10 cellular contexts compared by ENCODE assay signal in the genomic region with DNA sequence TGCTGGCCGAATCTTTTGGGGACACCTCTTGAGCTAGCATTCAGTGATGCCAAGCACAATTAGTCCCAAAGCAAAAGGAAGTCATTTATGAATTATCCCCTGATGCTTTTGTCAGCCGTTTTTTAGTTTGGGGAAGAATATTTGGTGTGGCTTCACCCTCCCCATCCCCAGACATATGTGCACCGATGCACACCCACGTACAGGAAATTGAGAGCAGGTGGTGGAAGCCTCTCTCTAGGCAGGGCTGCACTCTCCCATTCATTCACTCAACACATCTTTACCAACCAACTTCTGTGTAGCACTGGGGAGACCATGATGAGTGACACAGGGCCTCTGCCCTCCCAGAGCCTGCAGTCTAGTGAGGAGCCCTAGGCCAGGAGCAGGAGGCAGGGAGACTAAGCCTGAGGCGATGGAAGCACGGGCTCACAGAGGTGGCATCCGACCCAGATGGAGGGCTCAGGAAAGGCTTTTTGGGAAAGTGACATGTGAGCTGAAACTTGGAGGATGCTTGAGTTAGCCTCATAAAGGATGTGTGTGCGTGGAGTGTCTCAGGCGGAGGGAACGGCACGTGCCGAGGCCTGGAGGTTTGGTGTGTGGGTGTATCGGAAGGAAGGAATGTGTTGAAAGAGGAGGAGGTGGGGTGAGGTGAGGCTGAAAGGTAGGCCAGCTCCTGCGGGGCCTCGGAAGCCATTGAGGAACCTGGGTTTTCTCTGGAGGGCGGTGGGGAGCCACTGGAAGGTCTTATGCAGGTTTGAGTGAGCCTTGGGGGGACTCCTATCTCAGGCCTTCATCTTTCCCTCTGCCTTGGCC. TPM values are rescaled to one million over a fixed set of nuclear protein-coding genes. Genes with fewer than 3 reads are reported as not detected.
DNase-seq lines count a peak whose midpoint lies in the region; ATAC-seq and TF ChIP-seq lines count a peak whose summit lies in the region.
"Had no signal": no experiment of that assay in that cellular context is flagged by ENCODE, and none has a peak within 500 bp of the region (broad histone marks: within the 10 kb centered on the region; RNA-seq: fewer than 3 reads in every experiment).

No MANE protein-coding gene starts in this region.

- no peak for TF ChIP-seq CTCF in CD8-positive, alpha-beta T cell (IDR thresholded peaks at IDR 0.05)
- TF ChIP-seq CTCF in HFF-Myc (IDR thresholded peaks at IDR 0.05; ENCODE audit: low read depth, low read length, missing control alignments) (no peak), brain microvascular endothelial cell (IDR thresholded peaks at IDR 0.05; ENCODE audit: low read depth, low read length, missing control alignments) (no peak), HFFc6 (IDR thresholded peaks at IDR 0.05) (no peak)

- in situ Hi-C loops in brain microvascular endothelial cell (cut with HindIII; ENCODE audit: low pct_ligation_motif_present, low sequenced_read_pairs) = no loop called here

- H3K27me3 ChIP-seq in CD8-positive, alpha-beta T cell (ENCODE audit: insufficient read depth, low read length) = no peaks in the 10 kb centered on the region
- H3K27me3 ChIP-seq in brain microvascular endothelial cell (replicated peaks) = no peaks in the 10 kb centered on the region
- H3K27me3 ChIP-seq: foreskin keratinocyte had no signal

- H3K36me3 ChIP-seq in CD8-positive, alpha-beta T cell (ENCODE audit: insufficient read depth, low read length) = peaks cover 2% of the 10 kb centered on the region
- no peaks in the 10 kb centered on the region for H3K36me3 ChIP-seq in brain microvascular endothelial cell (replicated peaks)

- H3K36me3 Mint-ChIP-seq in CD8-positive, alpha-beta T cell = peaks cover 43% of the 10 kb centered on the region
- H3K36me3 Mint-ChIP-seq in activated CD4-positive, alpha-beta memory T cell treated with anti-CD3 and anti-CD28 coated beads, Interleukin-2, amount 10 ng/mL, durations not matched to agents 7 days and 5 days (ENCODE audit: low read depth) = no peaks in the 10 kb centered on the region
- no peaks in the 10 kb centered on the region for H3K36me3 Mint-ChIP-seq in HFFc6 (ENCODE audit: low read depth)

- H3K9me3 ChIP-seq in CD8-positive, alpha-beta T cell (ENCODE audit: low read length) = no peaks in the 10 kb centered on the region

- intact Hi-C loops in CD8-positive, alpha-beta T cell (cut with DNase I, micrococcal nuclease) = loop anchor here in 1 of 2 experiments (2.0 kb wide), 1 partner anchor 13 kb away; no protein-coding TSS in a partner anchor

- no peaks in the 10 kb centered on the region for H3K9me3 Mint-ChIP-seq in CD8-positive, alpha-beta T cell
- no peaks in the 10 kb centered on the region for H3K9me3 Mint-ChIP-seq in activated CD4-positive, alpha-beta memory T cell treated with anti-CD3 and anti-CD28 coated beads, Interleukin-2, amount 10 ng/mL, durations not matched to agents 7 days and 5 days
- H3K9me3 Mint-ChIP-seq in HFFc6 = no peaks in the 10 kb centered on the region

- peaks cover 56% of the 10 kb centered on the region for H3K4me1 ChIP-seq in CD8-positive, alpha-beta T cell (ENCODE audit: insufficient read depth, low read length)
- H3K4me1 ChIP-seq: foreskin keratinocyte had no signal

- peak; percentile 91 for ATAC-seq in CD8-positive, alpha-beta T cell
- ATAC-seq in GM19324 (IDR thresholded peaks at IDR 0.05; ENCODE audit: low FRiP score, unreplicated experiment) = no peak
- ATAC-seq: foreskin keratinocyte had no signal

- POLR2A ChIA-PET in CD8-positive, alpha-beta T cell (lab: Charles Lee) = interaction anchor here (1.3 to 4.5 kb wide), 4 partner anchors 9 to 36 kb away, joined by 3 to 26 read pairs (median 5); no protein-coding TSS in a partner anchor
- POLR2A ChIA-PET in activated CD4-positive, alpha-beta memory T cell treated with anti-CD3 and anti-CD28 coated beads, Interleukin-2, amount 10 ng/mL, durations not matched to agents 7 days and 5 days (lab: Charles Lee) = interaction anchor here (0.6 to 1.3 kb wide), 6 partner anchors 9 to 57 kb away, joined by 3 to 7 read pairs (median 3); no protein-coding TSS in a partner anchor

- CTCF ChIA-PET in CD8-positive, alpha-beta T cell (lab: Charles Lee) = interaction anchor here (0.7 to 3.5 kb wide), 7 partner anchors 10 to 178 kb away, joined by 3 to 16 read pairs (median 4); no protein-coding TSS in a partner anchor
- CTCF ChIA-PET in activated CD4-positive, alpha-beta memory T cell treated with anti-CD3 and anti-CD28 coated beads, Interleukin-2, amount 10 ng/mL, durations not matched to agents 7 days and 5 days (lab: Charles Lee) = interaction anchor here (0.5 kb wide), 1 partner anchor 679 kb away, joined by 3 read pairs; no protein-coding TSS in a partner anchor

- peak overlapping the region; percentile 75 for H3K4me3 Mint-ChIP-seq in CD8-positive, alpha-beta T cell
- H3K4me3 Mint-ChIP-seq in activated CD4-positive, alpha-beta memory T cell treated with anti-CD3 and anti-CD28 coated beads, Interleukin-2, amount 10 ng/mL, durations not matched to agents 7 days and 5 days = no peak overlapping the region
- H3K4me3 Mint-ChIP-seq in HFFc6 = no peak overlapping the region

- peak in 3 of 7 experiments; percentile 29 to 58 (median 38) for DNase-seq in CD8-positive, alpha-beta T cell
- DNase-seq in HFF-Myc (ENCODE audit: extremely low read depth, low read depth) (peak; percentile 40), mesenteric fat pad (ENCODE audit: low spot score) (peak; percentile 67), NCI-H187 (lab: John Stamatoyannopoulos, UW) (no peak), brain microvascular endothelial cell (no peak), HFFc6 (no peak)
- no peak for DNase-seq in activated CD4-positive, alpha-beta memory T cell treated with anti-CD3 and anti-CD28 coated beads, Interleukin-2, amount 10 ng/mL, durations not matched to agents 7 days and 5 days
- DNase-seq: foreskin keratinocyte, NCI-H2107 had no signal

- H3K27ac ChIP-seq in CD8-positive, alpha-beta T cell (ENCODE audit: low read depth, low read length) = peak overlapping the region; percentile 19
- no peak overlapping the region for H3K27ac ChIP-seq in brain microvascular endothelial cell
- H3K27ac ChIP-seq: foreskin keratinocyte had no signal

- H3K27me3 Mint-ChIP-seq in CD8-positive, alpha-beta T cell (ENCODE audit: low read depth) = no peaks in the 10 kb centered on the region
- H3K27me3 Mint-ChIP-seq in activated CD4-positive, alpha-beta memory T cell treated with anti-CD3 and anti-CD28 coated beads, Interleukin-2, amount 10 ng/mL, durations not matched to agents 7 days and 5 days = no peaks in the 10 kb centered on the region
- H3K27me3 Mint-ChIP-seq in HFFc6 (ENCODE audit: insufficient read depth) = peaks cover 1% of the 10 kb centered on the region

- peak overlapping the region; percentile 98 for H3K27ac Mint-ChIP-seq in CD8-positive, alpha-beta T cell
- H3K27ac Mint-ChIP-seq in activated CD4-positive, alpha-beta memory T cell treated with anti-CD3 and anti-CD28 coated beads, Interleukin-2, amount 10 ng/mL, durations not matched to agents 7 days and 5 days = peak overlapping the region; percentile 64
- H3K27ac Mint-ChIP-seq in HFFc6 = no peak overlapping the region

- H3K4me1 Mint-ChIP-seq in CD8-positive, alpha-beta T cell (ENCODE audit: low read depth) = peaks cover 68% of the 10 kb centered on the region
- H3K4me1 Mint-ChIP-seq in activated CD4-positive, alpha-beta memory T cell treated with anti-CD3 and anti-CD28 coated beads, Interleukin-2, amount 10 ng/mL, durations not matched to agents 7 days and 5 days = peaks cover 31% of the 10 kb centered on the region
- peaks cover 17% of the 10 kb centered on the region for H3K4me1 Mint-ChIP-seq in HFFc6 (ENCODE audit: low read depth)

- peak overlapping the region; percentile 3 for H3K4me3 ChIP-seq in CD8-positive, alpha-beta T cell (ENCODE audit: low read depth, low read length)
- H3K4me3 ChIP-seq in HFF-Myc (replicated peaks; ENCODE audit: low read depth, low read length) (no peak overlapping the region), brain microvascular endothelial cell (ENCODE audit: low read depth, low read length) (no peak overlapping the region)

RNA-seq across cellular contexts. Expression of a gene that starts 43.8 kb away (rescaled TPM):
- total RNA-seq in CD8-positive, alpha-beta T cell = 10 to 100 TPM; 82.6 to 87.2 TPM
- total RNA-seq in activated CD4-positive, alpha-beta memory T cell treated with anti-CD3 and anti-CD28 coated beads, Interleukin-2, amount 10 ng/mL, durations not matched to agents 7 days and 5 days = 100 to 1,000 TPM; 112 to 115 TPM
- 61.1 TPM for total RNA-seq in mesenteric fat pad
- total RNA-seq in HFFc6 (2021; fragmentation: NEBNext Ultra II Directional; extraction: Animal tissue kit (Norgen Biotek cat#: 25700)) = 10 to 100 TPM; 55.9 to 85.0 (median 76.5) TPM

RNA-seq across cellular contexts. Expression of a gene that starts 44.1 kb away (rescaled TPM):
- total RNA-seq in CD8-positive, alpha-beta T cell = 10 to 100 TPM; 22.4 to 23.2 TPM
- 10 to 100 TPM; 34.1 to 39.3 TPM for total RNA-seq in activated CD4-positive, alpha-beta memory T cell treated with anti-CD3 and anti-CD28 coated beads, Interleukin-2, amount 10 ng/mL, durations not matched to agents 7 days and 5 days
- 26.0 TPM for total RNA-seq in mesenteric fat pad
- total RNA-seq in HFFc6 (2021; fragmentation: NEBNext Ultra II Directional; extraction: Animal tissue kit (Norgen Biotek cat#: 25700)) = 10 to 100 TPM; 38.8 to 51.9 (median 47.7) TPM

RNA-seq across cellular contexts. Expression of a gene that starts 49.6 kb away (rescaled TPM):
- total RNA-seq in CD8-positive, alpha-beta T cell = 1 to 10 TPM; 5.7 to 6.8 TPM
- 1 to 10 TPM; 4.6 to 4.8 TPM for total RNA-seq in activated CD4-positive, alpha-beta memory T cell treated with anti-CD3 and anti-CD28 coated beads, Interleukin-2, amount 10 ng/mL, durations not matched to agents 7 days and 5 days
- total RNA-seq in mesenteric fat pad = 60.1 TPM
- 10 to 100 TPM; 13.0 to 29.6 (median 23.3) TPM for total RNA-seq in HFFc6 (2021; fragmentation: NEBNext Ultra II Directional; extraction: Animal tissue kit (Norgen Biotek cat#: 25700))

Comparison
In these comparisons a context has a peak if more than half of its experiments do, and no peak if none do; other contexts are left out.
1. DNase-seq: peak in HFF-Myc (single experiment) and mesenteric fat pad (single experiment); none in activated CD4-positive, alpha-beta memory T cell treated with anti-CD3 and anti-CD28 coated beads, Interleukin-2, amount 10 ng/mL, durations not matched to agents 7 days and 5 days (single experiment), NCI-H187 (0 of 2), brain microvascular endothelial cell (single experiment) and HFFc6 (single experiment).